Comparison of ENCODE assay signal across 9 cellular contexts in the genomic region with DNA sequence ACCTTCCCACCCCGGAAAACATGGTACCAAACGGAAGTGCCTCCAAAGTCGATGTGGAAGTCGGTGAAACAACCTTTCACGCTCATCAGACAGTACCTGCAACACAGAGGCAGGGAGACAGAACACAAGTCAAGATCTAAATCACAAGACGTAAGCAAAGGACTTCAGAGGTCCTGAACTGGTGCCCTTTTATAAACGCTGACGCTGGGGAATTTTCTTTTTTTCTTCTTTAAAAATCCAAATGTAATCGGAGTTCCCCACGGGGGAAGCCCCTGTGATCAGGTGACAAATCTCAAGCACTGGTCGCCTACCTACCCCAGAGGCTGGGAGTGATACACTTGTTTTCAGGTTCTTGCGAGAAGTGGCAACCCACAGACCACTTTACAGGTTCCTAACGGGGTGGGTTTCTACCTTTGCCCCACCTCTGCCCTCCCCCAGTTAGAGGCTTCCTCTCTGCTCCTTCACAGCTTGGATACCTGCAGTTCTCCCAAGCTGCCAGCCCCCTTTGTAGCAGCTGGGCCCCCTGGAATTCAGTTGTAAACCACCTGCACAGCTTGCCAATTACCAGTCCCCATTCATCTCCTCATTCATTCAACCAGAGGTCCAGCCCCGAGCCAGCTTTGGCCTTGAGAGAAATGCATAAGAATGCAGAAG. TPM values are rescaled to one million over a fixed set of nuclear protein-coding genes. Genes with fewer than 3 reads are reported as not detected.
DNase-seq lines count a peak whose midpoint lies in the region; ATAC-seq and TF ChIP-seq lines count a peak whose summit lies in the region.
"Had no signal": no experiment of that assay in that cellular context is flagged by ENCODE, and none has a peak within 500 bp of the region (broad histone marks: within the 10 kb centered on the region; RNA-seq: fewer than 3 reads in every experiment).

No MANE protein-coding gene starts in this region.

- peaks cover 70% of the 10 kb centered on the region for H3K4me1 Mint-ChIP-seq in WTC11
- H3K4me1 Mint-ChIP-seq in activated naive CD8-positive, alpha-beta T cell treated with anti-CD3 and anti-CD28 coated beads, Interleukin-2, amount 50 U/mL, for 24 hours = peaks cover 70% of the 10 kb centered on the region

- DNase-seq in GM10266 (ENCODE audit: extremely low spot score) (peak; percentile 76), WTC11 (ENCODE audit: low spot score) (peak; percentile 51), NCI-H526 treated with DMSO at 0.1 percent for 48 hours (lab: John Stamatoyannopoulos, UW) (no peak), RPMI8226 (no peak), NCI-H345 treated with DMSO at 0.1 percent for 48 hours (lab: John Stamatoyannopoulos, UW; ENCODE audit: unreplicated experiment) (no peak)
- DNase-seq in activated naive CD8-positive, alpha-beta T cell treated with anti-CD3 and anti-CD28 coated beads, Interleukin-2, amount 50 U/mL, for 24 hours = peak; percentile 65
- peak; percentile 57 for DNase-seq in stimulated activated CD4-positive, alpha-beta T cell treated with anti-CD3 and anti-CD28 coated beads, Interleukin-2, amount 100 ng/mL, for 4 hours (ENCODE audit: low read depth)
- DNase-seq: T1000 had no signal

- no peaks in the 10 kb centered on the region for H3K9me3 Mint-ChIP-seq in WTC11
- no peaks in the 10 kb centered on the region for H3K9me3 Mint-ChIP-seq in activated naive CD8-positive, alpha-beta T cell treated with anti-CD3 and anti-CD28 coated beads, Interleukin-2, amount 50 U/mL, for 24 hours

- ATAC-seq in WTC11 (peak; percentile 5), SK-N-SH treated with all-trans-retinoic acid at 6 μM for 48 hours (no peak)
- ATAC-seq in activated naive CD8-positive, alpha-beta T cell treated with anti-CD3 and anti-CD28 coated beads, Interleukin-2, amount 50 U/mL, for 24 hours = peak; percentile 57

- H3K4me3 Mint-ChIP-seq in WTC11 = peak overlapping the region; percentile 37
- peak overlapping the region; percentile 69 for H3K4me3 Mint-ChIP-seq in activated naive CD8-positive, alpha-beta T cell treated with anti-CD3 and anti-CD28 coated beads, Interleukin-2, amount 50 U/mL, for 24 hours

- H3K27me3 Mint-ChIP-seq in WTC11 (ENCODE audit: low read depth) = peaks cover 9% of the 10 kb centered on the region
- no peaks in the 10 kb centered on the region for H3K27me3 Mint-ChIP-seq in activated naive CD8-positive, alpha-beta T cell treated with anti-CD3 and anti-CD28 coated beads, Interleukin-2, amount 50 U/mL, for 24 hours

- H3K36me3 Mint-ChIP-seq in WTC11 = peaks cover 36% of the 10 kb centered on the region
- H3K36me3 Mint-ChIP-seq in activated naive CD8-positive, alpha-beta T cell treated with anti-CD3 and anti-CD28 coated beads, Interleukin-2, amount 50 U/mL, for 24 hours (ENCODE audit: low read depth) = peaks cover 18% of the 10 kb centered on the region

- CTCF ChIA-PET in WTC11 (lab: Charles Lee) = interaction anchor here (0.5 to 1.6 kb wide), 4 partner anchors 18 to 150 kb away, joined by 3 to 6 read pairs (median 4); no protein-coding TSS in a partner anchor

- peak overlapping the region; percentile 15; the same call in 1 of the 2 replicates for H3K27ac Mint-ChIP-seq in WTC11
- peak overlapping the region; percentile 73 for H3K27ac Mint-ChIP-seq in activated naive CD8-positive, alpha-beta T cell treated with anti-CD3 and anti-CD28 coated beads, Interleukin-2, amount 50 U/mL, for 24 hours

- TF ChIP-seq CTCF in GM10266 (IDR thresholded peaks at IDR 0.05; ENCODE audit: control insufficient read depth, insufficient read depth, low read depth, missing control alignments) = no peak
- TF ChIP-seq CTCF in WTC11 (IDR thresholded peaks at IDR 0.05) = no peak

- POLR2A ChIA-PET in WTC11 (lab: Charles Lee) = interaction anchor here (0.8 kb wide), 1 partner anchor 44 kb away, joined by 3 read pairs; no protein-coding TSS in a partner anchor

TF ChIP-seq in WTC11, 78 proteins besides CTCF, POLR2A, EP300 and RAD21 (continues in another document):
- TF ChIP-seq, protein P1, sequence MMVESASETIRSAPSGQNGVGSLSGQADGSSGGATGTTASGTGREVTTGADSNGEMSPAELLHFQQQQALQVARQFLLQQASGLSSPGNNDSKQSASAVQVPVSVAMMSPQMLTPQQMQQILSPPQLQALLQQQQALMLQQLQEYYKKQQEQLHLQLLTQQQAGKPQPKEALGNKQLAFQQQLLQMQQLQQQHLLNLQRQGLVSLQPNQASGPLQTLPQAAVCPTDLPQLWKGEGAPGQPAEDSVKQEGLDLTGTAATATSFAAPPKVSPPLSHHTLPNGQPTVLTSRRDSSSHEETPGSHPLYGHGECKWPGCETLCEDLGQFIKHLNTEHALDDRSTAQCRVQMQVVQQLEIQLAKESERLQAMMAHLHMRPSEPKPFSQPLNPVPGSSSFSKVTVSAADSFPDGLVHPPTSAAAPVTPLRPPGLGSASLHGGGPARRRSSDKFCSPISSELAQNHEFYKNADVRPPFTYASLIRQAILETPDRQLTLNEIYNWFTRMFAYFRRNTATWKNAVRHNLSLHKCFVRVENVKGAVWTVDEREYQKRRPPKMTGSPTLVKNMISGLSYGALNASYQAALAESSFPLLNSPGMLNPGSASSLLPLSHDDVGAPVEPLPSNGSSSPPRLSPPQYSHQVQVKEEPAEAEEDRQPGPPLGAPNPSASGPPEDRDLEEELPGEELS (CRISPR knock-in tag; IDR thresholded peaks at IDR 0.05) = peak; percentile 63; the same call in 1 of the 2 replicates
- TF ChIP-seq ZNF423 (CRISPR knock-in tag; IDR thresholded peaks at IDR 0.05) (peak; percentile 42; the same call in 1 of the 2 replicates), CREM (CRISPR knock-in tag; IDR thresholded peaks at IDR 0.05) (no peak), TEAD1 (CRISPR knock-in tag; IDR thresholded peaks at IDR 0.05) (peak; percentile 81; the same call in 1 of the 2 replicates), FOXK1 (CRISPR knock-in tag; IDR thresholded peaks at IDR 0.05) (peak; percentile 71; the same call in 1 of the 2 replicates)
- TF ChIP-seq, protein P2, sequence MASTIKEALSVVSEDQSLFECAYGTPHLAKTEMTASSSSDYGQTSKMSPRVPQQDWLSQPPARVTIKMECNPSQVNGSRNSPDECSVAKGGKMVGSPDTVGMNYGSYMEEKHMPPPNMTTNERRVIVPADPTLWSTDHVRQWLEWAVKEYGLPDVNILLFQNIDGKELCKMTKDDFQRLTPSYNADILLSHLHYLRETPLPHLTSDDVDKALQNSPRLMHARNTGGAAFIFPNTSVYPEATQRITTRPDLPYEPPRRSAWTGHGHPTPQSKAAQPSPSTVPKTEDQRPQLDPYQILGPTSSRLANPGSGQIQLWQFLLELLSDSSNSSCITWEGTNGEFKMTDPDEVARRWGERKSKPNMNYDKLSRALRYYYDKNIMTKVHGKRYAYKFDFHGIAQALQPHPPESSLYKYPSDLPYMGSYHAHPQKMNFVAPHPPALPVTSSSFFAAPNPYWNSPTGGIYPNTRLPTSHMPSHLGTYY (CRISPR knock-in tag; IDR thresholded peaks at IDR 0.05) = no peak

TF ChIP-seq in SK-N-SH treated with all-trans-retinoic acid at 6 μM for 48 hours, 23 proteins besides CTCF, POLR2A, EP300 and RAD21:
- TF ChIP-seq RARB (CRISPR knock-in tag; IDR thresholded peaks at IDR 0.05) (no peak), ZNF565 (CRISPR knock-in tag; conservative IDR thresholded peaks at IDR 0.05; ENCODE audit: low read depth) (no peak), ISL1 (CRISPR knock-in tag; IDR thresholded peaks at IDR 0.05) (no peak), ZFP30 (CRISPR knock-in tag; IDR thresholded peaks at IDR 0.05) (no peak), ZNF70 (CRISPR knock-in tag; IDR thresholded peaks at IDR 0.05) (no peak), CSDC2 (CRISPR knock-in tag; IDR thresholded peaks at IDR 0.05) (no peak), PPARA (CRISPR knock-in tag; IDR thresholded peaks at IDR 0.05; ENCODE audit: borderline replicate concordance) (no peak), ZNF8 (CRISPR knock-in tag; IDR thresholded peaks at IDR 0.05) (no peak)
- TF ChIP-seq, protein P3, sequence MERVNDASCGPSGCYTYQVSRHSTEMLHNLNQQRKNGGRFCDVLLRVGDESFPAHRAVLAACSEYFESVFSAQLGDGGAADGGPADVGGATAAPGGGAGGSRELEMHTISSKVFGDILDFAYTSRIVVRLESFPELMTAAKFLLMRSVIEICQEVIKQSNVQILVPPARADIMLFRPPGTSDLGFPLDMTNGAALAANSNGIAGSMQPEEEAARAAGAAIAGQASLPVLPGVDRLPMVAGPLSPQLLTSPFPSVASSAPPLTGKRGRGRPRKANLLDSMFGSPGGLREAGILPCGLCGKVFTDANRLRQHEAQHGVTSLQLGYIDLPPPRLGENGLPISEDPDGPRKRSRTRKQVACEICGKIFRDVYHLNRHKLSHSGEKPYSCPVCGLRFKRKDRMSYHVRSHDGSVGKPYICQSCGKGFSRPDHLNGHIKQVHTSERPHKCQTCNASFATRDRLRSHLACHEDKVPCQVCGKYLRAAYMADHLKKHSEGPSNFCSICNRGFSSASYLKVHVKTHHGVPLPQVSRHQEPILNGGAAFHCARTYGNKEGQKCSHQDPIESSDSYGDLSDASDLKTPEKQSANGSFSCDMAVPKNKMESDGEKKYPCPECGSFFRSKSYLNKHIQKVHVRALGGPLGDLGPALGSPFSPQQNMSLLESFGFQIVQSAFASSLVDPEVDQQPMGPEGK (CRISPR knock-in tag; IDR thresholded peaks at IDR 0.05; ENCODE audit: borderline replicate concordance) = no peak
- TF ChIP-seq, protein P4, sequence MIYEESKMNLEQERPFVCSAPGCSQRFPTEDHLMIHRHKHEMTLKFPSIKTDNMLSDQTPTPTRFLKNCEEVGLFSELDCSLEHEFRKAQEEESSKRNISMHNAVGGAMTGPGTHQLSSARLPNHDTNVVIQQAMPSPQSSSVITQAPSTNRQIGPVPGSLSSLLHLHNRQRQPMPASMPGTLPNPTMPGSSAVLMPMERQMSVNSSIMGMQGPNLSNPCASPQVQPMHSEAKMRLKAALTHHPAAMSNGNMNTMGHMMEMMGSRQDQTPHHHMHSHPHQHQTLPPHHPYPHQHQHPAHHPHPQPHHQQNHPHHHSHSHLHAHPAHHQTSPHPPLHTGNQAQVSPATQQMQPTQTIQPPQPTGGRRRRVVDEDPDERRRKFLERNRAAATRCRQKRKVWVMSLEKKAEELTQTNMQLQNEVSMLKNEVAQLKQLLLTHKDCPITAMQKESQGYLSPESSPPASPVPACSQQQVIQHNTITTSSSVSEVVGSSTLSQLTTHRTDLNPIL (CRISPR knock-in tag; IDR thresholded peaks at IDR 0.05; ENCODE audit: low read depth) = no peak

RNA-seq across cellular contexts. Expression of a gene that starts 46.2 kb away (rescaled TPM):
- 147 to 155 TPM (median 152 TPM) in 3 replicates for total RNA-seq in WTC11 (2021)

Comparison
In these comparisons a context has a peak if more than half of its experiments do, and no peak if none do; other contexts are left out.
1. DNase-seq: peak in GM10266 (single experiment), WTC11 (single experiment), activated naive CD8-positive, alpha-beta T cell treated with anti-CD3 and anti-CD28 coated beads, Interleukin-2, amount 50 U/mL, for 24 hours (single experiment) and stimulated activated CD4-positive, alpha-beta T cell treated with anti-CD3 and anti-CD28 coated beads, Interleukin-2, amount 100 ng/mL, for 4 hours (single experiment); none in NCI-H526 treated with DMSO at 0.1 percent for 48 hours (single experiment), RPMI8226 (single experiment) and NCI-H345 treated with DMSO at 0.1 percent for 48 hours (single experiment).